In genomic region chr2:38892819-38893218, GRCh38 we compare ENCODE assay signal across 16 cellular contexts.
DNase-seq lines count a peak whose midpoint lies in the region; FAIRE-seq lines count a peak whose summit lies in the region.
"Had no signal": no experiment of that assay in that cellular context is flagged by ENCODE, and none has a peak within 500 bp of the region (broad histone marks: within the 10 kb centered on the region; RNA-seq: fewer than 3 reads in every experiment).

No MANE protein-coding gene starts in this region.

- DNase-seq in NOMO-1 treated with DMSO at 0.1 percent for 48 hours (lab: John Stamatoyannopoulos, UW; ENCODE audit: unreplicated experiment) = peak; percentile 35
- no peak for DNase-seq in NOMO-1 treated with dmso at 0.1 percent for 144 hours (lab: John Stamatoyannopoulos, UW; ENCODE audit: unreplicated experiment)
- DNase-seq in ELR (ENCODE audit: low read depth) = peak; percentile 10
- DNase-seq in NAMALWA (ENCODE audit: low spot score) = peak; percentile 7
- DNase-seq in iris pigment epithelial cell (ENCODE audit: low read depth) = peak; percentile 22
- no peak for DNase-seq in OCI-M2 (lab: John Stamatoyannopoulos, UW; ENCODE audit: unreplicated experiment)
- no peak for DNase-seq in GM03348 (ENCODE audit: low spot score)
- no peak for DNase-seq in HTR-8/SVneo (ENCODE audit: insufficient read length, low spot score)
- DNase-seq: 8988T; CD8-positive, alpha-beta memory T cell; DMS79; Karpas-422; MM.1S; NCI-H187; NCI-H69 had no signal

- no peak for FAIRE-seq in HTR-8/SVneo (lab: Jason Lieb, UNC)
- FAIRE-seq: D721Med had no signal

Comparison
In these comparisons a context has a peak if more than half of its experiments do, and no peak if none do; other contexts are left out.
1. DNase-seq: peak in NOMO-1 treated with DMSO at 0.1 percent for 48 hours (single experiment), ELR (single experiment), NAMALWA (single experiment) and iris pigment epithelial cell (single experiment); none in NOMO-1 treated with dmso at 0.1 percent for 144 hours (single experiment), OCI-M2 (single experiment), GM03348 (single experiment) and HTR-8/SVneo (single experiment).